8 cellular contexts compared by ENCODE assay signal in the genomic region with DNA sequence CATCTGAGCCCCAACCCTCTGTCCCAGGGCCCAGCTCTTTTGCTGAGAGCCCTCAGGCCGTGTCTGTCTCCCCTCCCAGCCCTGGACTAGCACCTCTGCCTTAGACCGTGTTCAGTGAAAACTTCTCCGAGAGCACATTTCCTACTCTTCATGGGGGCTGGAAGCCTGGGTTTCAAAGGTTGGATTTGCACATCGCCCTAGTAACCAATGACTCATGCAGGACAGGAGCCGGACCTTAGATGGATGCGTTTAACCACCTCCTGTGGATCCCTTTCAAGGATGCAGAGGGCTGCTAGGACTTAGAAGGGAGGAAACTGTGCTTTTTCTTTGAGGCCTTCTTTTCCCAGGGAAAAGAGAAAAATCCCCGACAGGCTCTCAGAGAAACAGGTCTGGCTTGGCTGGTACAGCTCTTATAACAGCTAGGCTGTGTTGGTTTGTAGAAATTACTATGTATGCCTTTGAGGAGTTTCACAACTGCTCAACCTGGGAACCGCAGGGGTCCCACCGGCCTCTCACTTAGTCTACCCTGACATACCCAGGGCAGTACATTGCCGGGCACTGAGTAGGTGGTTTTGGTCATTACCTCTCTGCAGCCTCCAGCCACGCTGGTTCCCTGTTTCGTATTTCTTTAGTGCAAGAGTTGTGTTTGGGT. TPM values are rescaled to one million over a fixed set of nuclear protein-coding genes. Genes with fewer than 3 reads are reported as not detected.
"Had no signal": no experiment of that assay in that cellular context is flagged by ENCODE, and none has a peak within 500 bp of the region (broad histone marks: within the 10 kb centered on the region; RNA-seq: fewer than 3 reads in every experiment).

No MANE protein-coding gene starts in this region.

RNA-seq across cellular contexts. Expression of a gene that starts 1.6 kb away (rescaled TPM):
- total RNA-seq: activated CD4-positive, alpha-beta memory T cell treated with anti-CD3 and anti-CD28 coated beads, Interleukin-2, amount 10 ng/mL, durations not matched to agents 7 days and 5 days; activated CD4-positive, alpha-beta T cell treated with anti-CD3 and anti-CD28 coated beads for 36 hours; activated CD8-positive, alpha-beta memory T cell treated with anti-CD3 and anti-CD28 coated beads for 36 hours; activated naive CD4-positive, alpha-beta T cell treated with anti-CD3 and anti-CD28 coated beads for 36 hours; activated T-helper 17 cell treated with anti-CD3 and anti-CD28 coated beads, Interleukin-2, amount 50 U/mL, for 72 hours; MCF 10A; PC-3; T-helper 1 cell treated with Interleukin-12 subunit alpha and Interleukin-12 subunit beta and Interleukin-4 antibody, amounts not matched to agents 30 ng/mL and 1 ng/mL, for 36 hours had no signal
